ENCODE assay signal across 1 cellular context in the genomic region with DNA sequence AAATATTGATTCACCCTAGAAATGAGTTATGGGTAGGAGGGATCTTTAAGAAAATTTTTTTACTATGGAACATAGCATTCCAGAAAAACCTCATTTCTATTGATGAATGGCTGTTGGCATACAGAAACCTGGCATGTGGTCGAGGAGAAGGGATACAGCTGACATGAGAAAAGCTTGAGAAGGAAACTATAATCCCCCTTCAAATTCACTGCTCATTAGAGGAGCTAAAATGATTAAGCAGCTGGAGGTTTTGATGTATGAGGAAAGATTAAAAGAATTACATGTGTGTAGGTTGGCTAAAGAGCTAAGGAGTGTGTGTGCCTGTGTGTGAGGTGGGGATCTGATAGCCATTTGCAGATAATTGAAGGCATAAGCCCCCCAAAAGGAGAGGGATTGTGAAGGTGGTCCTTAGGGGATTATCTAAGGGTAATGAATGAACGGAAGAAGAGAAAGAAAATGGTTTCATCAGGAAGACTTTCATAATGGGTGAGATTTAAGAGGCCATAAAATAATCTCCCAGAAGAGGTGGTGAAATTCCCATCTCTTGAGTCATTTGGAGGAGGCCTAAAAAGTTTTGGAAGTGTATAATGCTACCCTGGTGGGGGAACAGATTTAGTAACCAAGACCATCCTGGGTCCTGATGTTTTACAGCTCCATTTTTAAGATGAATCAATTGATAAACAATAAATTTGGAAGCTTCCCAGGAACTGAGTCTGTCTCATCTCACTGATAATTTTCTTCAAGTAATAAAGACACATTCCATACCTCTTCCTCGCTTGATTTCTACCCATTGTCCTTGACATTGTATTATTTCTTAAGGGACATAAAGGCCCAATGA.
TF ChIP-seq lines count a peak whose summit lies in the region.

No MANE protein-coding gene starts in this region.

TF ChIP-seq in SK-N-SH, 30 proteins besides CTCF, POLR2A, EP300 and RAD21 (continued from another document):
- TF ChIP-seq, protein P1, sequence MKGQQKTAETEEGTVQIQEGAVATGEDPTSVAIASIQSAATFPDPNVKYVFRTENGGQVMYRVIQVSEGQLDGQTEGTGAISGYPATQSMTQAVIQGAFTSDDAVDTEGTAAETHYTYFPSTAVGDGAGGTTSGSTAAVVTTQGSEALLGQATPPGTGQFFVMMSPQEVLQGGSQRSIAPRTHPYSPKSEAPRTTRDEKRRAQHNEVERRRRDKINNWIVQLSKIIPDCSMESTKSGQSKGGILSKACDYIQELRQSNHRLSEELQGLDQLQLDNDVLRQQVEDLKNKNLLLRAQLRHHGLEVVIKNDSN (IDR thresholded peaks at IDR 0.05; ENCODE audit: borderline replicate concordance, low read depth), result no peak
- TF ChIP-seq, protein P2, sequence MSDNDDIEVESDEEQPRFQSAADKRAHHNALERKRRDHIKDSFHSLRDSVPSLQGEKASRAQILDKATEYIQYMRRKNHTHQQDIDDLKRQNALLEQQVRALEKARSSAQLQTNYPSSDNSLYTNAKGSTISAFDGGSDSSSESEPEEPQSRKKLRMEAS (IDR thresholded peaks at IDR 0.05; ENCODE audit: low read depth), result no peak
- TF ChIP-seq, protein P3, sequence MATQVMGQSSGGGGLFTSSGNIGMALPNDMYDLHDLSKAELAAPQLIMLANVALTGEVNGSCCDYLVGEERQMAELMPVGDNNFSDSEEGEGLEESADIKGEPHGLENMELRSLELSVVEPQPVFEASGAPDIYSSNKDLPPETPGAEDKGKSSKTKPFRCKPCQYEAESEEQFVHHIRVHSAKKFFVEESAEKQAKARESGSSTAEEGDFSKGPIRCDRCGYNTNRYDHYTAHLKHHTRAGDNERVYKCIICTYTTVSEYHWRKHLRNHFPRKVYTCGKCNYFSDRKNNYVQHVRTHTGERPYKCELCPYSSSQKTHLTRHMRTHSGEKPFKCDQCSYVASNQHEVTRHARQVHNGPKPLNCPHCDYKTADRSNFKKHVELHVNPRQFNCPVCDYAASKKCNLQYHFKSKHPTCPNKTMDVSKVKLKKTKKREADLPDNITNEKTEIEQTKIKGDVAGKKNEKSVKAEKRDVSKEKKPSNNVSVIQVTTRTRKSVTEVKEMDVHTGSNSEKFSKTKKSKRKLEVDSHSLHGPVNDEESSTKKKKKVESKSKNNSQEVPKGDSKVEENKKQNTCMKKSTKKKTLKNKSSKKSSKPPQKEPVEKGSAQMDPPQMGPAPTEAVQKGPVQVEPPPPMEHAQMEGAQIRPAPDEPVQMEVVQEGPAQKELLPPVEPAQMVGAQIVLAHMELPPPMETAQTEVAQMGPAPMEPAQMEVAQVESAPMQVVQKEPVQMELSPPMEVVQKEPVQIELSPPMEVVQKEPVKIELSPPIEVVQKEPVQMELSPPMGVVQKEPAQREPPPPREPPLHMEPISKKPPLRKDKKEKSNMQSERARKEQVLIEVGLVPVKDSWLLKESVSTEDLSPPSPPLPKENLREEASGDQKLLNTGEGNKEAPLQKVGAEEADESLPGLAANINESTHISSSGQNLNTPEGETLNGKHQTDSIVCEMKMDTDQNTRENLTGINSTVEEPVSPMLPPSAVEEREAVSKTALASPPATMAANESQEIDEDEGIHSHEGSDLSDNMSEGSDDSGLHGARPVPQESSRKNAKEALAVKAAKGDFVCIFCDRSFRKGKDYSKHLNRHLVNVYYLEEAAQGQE (IDR thresholded peaks at IDR 0.05; ENCODE audit: low read depth, low read length), result no peak
- no peak for TF ChIP-seq RXRA (IDR thresholded peaks at IDR 0.05; ENCODE audit: borderline replicate concordance, low read depth)
- TF ChIP-seq POLR2AphosphoS5 (IDR thresholded peaks at IDR 0.05; ENCODE audit: low read depth, low read length), result no peak
- TF ChIP-seq FOSL2 (IDR thresholded peaks at IDR 0.05; ENCODE audit: borderline replicate concordance, low read depth), result no peak
- TF ChIP-seq YY1 (IDR thresholded peaks at IDR 0.05; ENCODE audit: low read depth), result no peak
- no peak for TF ChIP-seq FOXM1 (IDR thresholded peaks at IDR 0.05; ENCODE audit: low read depth)
- TF ChIP-seq, protein P4, sequence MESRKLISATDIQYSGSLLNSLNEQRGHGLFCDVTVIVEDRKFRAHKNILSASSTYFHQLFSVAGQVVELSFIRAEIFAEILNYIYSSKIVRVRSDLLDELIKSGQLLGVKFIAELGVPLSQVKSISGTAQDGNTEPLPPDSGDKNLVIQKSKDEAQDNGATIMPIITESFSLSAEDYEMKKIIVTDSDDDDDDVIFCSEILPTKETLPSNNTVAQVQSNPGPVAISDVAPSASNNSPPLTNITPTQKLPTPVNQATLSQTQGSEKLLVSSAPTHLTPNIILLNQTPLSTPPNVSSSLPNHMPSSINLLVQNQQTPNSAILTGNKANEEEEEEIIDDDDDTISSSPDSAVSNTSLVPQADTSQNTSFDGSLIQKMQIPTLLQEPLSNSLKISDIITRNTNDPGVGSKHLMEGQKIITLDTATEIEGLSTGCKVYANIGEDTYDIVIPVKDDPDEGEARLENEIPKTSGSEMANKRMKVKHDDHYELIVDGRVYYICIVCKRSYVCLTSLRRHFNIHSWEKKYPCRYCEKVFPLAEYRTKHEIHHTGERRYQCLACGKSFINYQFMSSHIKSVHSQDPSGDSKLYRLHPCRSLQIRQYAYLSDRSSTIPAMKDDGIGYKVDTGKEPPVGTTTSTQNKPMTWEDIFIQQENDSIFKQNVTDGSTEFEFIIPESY (IDR thresholded peaks at IDR 0.05; ENCODE audit: borderline replicate concordance, low read depth), result no peak
- TF ChIP-seq TEAD4 (IDR thresholded peaks at IDR 0.05; ENCODE audit: borderline replicate concordance, insufficient read depth), result no peak
- no peak for TF ChIP-seq SIN3A (IDR thresholded peaks at IDR 0.05; ENCODE audit: borderline replicate concordance, low read depth, low read length)
- TF ChIP-seq MXI1 (IDR thresholded peaks at IDR 0.05; ENCODE audit: low read depth, low read length), result no peak
- no peak for TF ChIP-seq GATA2 (CRISPR knock-in tag; IDR thresholded peaks at IDR 0.05)
- TF ChIP-seq CHD2 (IDR thresholded peaks at IDR 0.05; ENCODE audit: low read length, partially characterized antibody), result no peak
